In genomic region chr17:30000755-30001257, GRCh38 we compare ENCODE assay signal across 18 cellular contexts. TPM values are rescaled to one million over a fixed set of nuclear protein-coding genes. Genes with fewer than 3 reads are reported as not detected.
DNase-seq lines count a peak whose midpoint lies in the region; ATAC-seq, FAIRE-seq and TF ChIP-seq lines count a peak whose summit lies in the region.
"Had no signal": no experiment of that assay in that cellular context is flagged by ENCODE, and none has a peak within 500 bp of the region (broad histone marks: within the 10 kb centered on the region; RNA-seq: fewer than 3 reads in every experiment).

No MANE protein-coding gene starts in this region.

- H3K4me3 Mint-ChIP-seq in activated T-cell treated with anti-CD3 and anti-CD28 coated beads, Interleukin-2, amount 50 U/mL, for 4 hours, result peak overlapping the region; percentile 11
- H3K4me3 Mint-ChIP-seq in CD14-positive monocyte, result no peak overlapping the region

- no peak for FAIRE-seq in bronchial epithelial cell (lab: Jason Lieb, UNC)
- FAIRE-seq in GM12891 (lab: Jason Lieb, UNC), result no peak
- FAIRE-seq: endometrium had no signal

- TF ChIP-seq CTCF in KMS-11 (conservative IDR thresholded peaks at IDR 0.05; ENCODE audit: low read depth, low read length), result no peak
- no peak for TF ChIP-seq CTCF in bronchial epithelial cell (IDR thresholded peaks at IDR 0.05; ENCODE audit: insufficient read depth, low read length, severe bottlenecking)
- TF ChIP-seq CTCF in CD14-positive monocyte (IDR thresholded peaks at IDR 0.05), result no peak

- H3K9ac ChIP-seq in KMS-11, result no peak overlapping the region
- no peak overlapping the region for H3K9ac ChIP-seq in skeletal muscle satellite cell (ENCODE audit: low read depth, low read length)

- no peaks in the 10 kb centered on the region for H3K27me3 Mint-ChIP-seq in activated T-cell treated with anti-CD3 and anti-CD28 coated beads, Interleukin-2, amount 50 U/mL, for 4 hours (ENCODE audit: low read depth)
- peaks cover 0 to 1% (median 0%) of the 10 kb centered on the region in 3 donors for H3K27me3 Mint-ChIP-seq in CD14-positive monocyte (ENCODE audit: low read depth in 3 of 3)

- no peak for TF ChIP-seq POLR2A in GM12891 (IDR thresholded peaks at IDR 0.05; ENCODE audit: low read depth, low read length)

- H3K36me3 Mint-ChIP-seq in activated T-cell treated with anti-CD3 and anti-CD28 coated beads, Interleukin-2, amount 50 U/mL, for 4 hours (ENCODE audit: insufficient read depth), result no peaks in the 10 kb centered on the region
- no peaks in the 10 kb centered on the region for H3K36me3 Mint-ChIP-seq in CD14-positive monocyte

- no peak overlapping the region for H3K27ac Mint-ChIP-seq in CD14-positive monocyte

- no peaks in the 10 kb centered on the region for H3K9me3 Mint-ChIP-seq in activated T-cell treated with anti-CD3 and anti-CD28 coated beads, Interleukin-2, amount 50 U/mL, for 4 hours
- H3K9me3 Mint-ChIP-seq in CD14-positive monocyte, result no peaks in the 10 kb centered on the region

- H3K4me1 Mint-ChIP-seq in activated T-cell treated with anti-CD3 and anti-CD28 coated beads, Interleukin-2, amount 50 U/mL, for 4 hours (ENCODE audit: low read depth), result peaks cover 13% of the 10 kb centered on the region
- H3K4me1 Mint-ChIP-seq in CD14-positive monocyte, result no peaks in the 10 kb centered on the region

- ATAC-seq in activated T-cell treated with anti-CD3 and anti-CD28 coated beads, Interleukin-2, amount 50 U/mL, for 4 hours, result no peak
- ATAC-seq in HG03342 (IDR thresholded peaks at IDR 0.05; ENCODE audit: unreplicated experiment), result no peak
- ATAC-seq: foreskin keratinocyte, left ventricle myocardium superior had no signal

- H3K9me3 ChIP-seq in skeletal muscle satellite cell (replicated peaks; ENCODE audit: low read length), result no peaks in the 10 kb centered on the region
- H3K9me3 ChIP-seq: SJCRH30 had no signal

- DNase-seq in activated T-cell treated with anti-CD3 and anti-CD28 coated beads, Interleukin-2, amount 50 U/mL, for 4 hours, result no peak
- no peak for DNase-seq in activated T-cell treated with anti-CD3 and anti-CD28 coated beads for 4 hours
- peak; percentile 41 for DNase-seq in bronchial epithelial cell (ENCODE audit: low read depth)
- no peak for DNase-seq in GM12891 (ENCODE audit: insufficient read length, low spot score)
- no peak for DNase-seq in CD14-positive monocyte (ENCODE audit: low spot score)
- DNase-seq: COR-L47; H7; left ventricle myocardium superior; NCI-H1694 treated with DMSO at 0.1 percent for 48 hours; posterior cingulate gyrus; SJCRH30; stimulated activated naive CD4-positive, alpha-beta T cell; T-helper 9 cell had no signal

- no peaks in the 10 kb centered on the region for H3K27me3 ChIP-seq in KMS-11 (ENCODE audit: insufficient read depth, low read depth)
- H3K27me3 ChIP-seq in bronchial epithelial cell (ENCODE audit: control insufficient read depth, insufficient read depth, low read length), result no peaks in the 10 kb centered on the region
- H3K27me3 ChIP-seq in skeletal muscle satellite cell (ENCODE audit: control insufficient read depth, insufficient read depth, low read length), result no peaks in the 10 kb centered on the region
- H3K27me3 ChIP-seq: foreskin keratinocyte, SJCRH30 had no signal

- H3K4me1 ChIP-seq in KMS-11 (ENCODE audit: low read depth, poor library complexity, severe bottlenecking), result no peaks in the 10 kb centered on the region
- peaks cover 11% of the 10 kb centered on the region for H3K4me1 ChIP-seq in skeletal muscle satellite cell (ENCODE audit: control insufficient read depth, insufficient read depth, low read length)
- H3K4me1 ChIP-seq: foreskin keratinocyte, SJCRH30 had no signal

- no peaks in the 10 kb centered on the region for H3K79me2 ChIP-seq in KMS-11 (ENCODE audit: insufficient read depth, low read depth)

- H3K4me2 ChIP-seq in KMS-11, result peak overlapping the region; percentile 6; the same call in 1 of the 2 replicates
- H3K4me2 ChIP-seq in skeletal muscle satellite cell (ENCODE audit: low read length), result peak overlapping the region; percentile 15

- H3K36me3 ChIP-seq in KMS-11 (ENCODE audit: insufficient read depth) (no peaks in the 10 kb centered on the region), bronchial epithelial cell (ENCODE audit: control insufficient read depth, insufficient read depth, low read length) (no peaks in the 10 kb centered on the region), skeletal muscle satellite cell (ENCODE audit: insufficient read depth, low read length) (no peaks in the 10 kb centered on the region)
- H3K36me3 ChIP-seq: SJCRH30 had no signal

- intact Hi-C loops in CD14-positive monocyte (cut with micrococcal nuclease), result no loop called here

- no peak overlapping the region for H3K4me3 ChIP-seq in KMS-11 (IDR thresholded peaks at IDR 0.05; ENCODE audit: insufficient read depth, low read depth, low read length)
- H3K4me3 ChIP-seq in bronchial epithelial cell (ENCODE audit: low read depth, low read length), result no peak overlapping the region
- no peak overlapping the region for H3K4me3 ChIP-seq in skeletal muscle satellite cell (ENCODE audit: low read length)
- H3K4me3 ChIP-seq: SJCRH30 had no signal

- H3K27ac ChIP-seq in KMS-11, result no peak overlapping the region
- H3K27ac ChIP-seq: foreskin keratinocyte, SJCRH30 had no signal

- peak overlapping the region; percentile 3; the same call in 1 of the 2 replicates for H2AFZ ChIP-seq in KMS-11 (ENCODE audit: low read depth)

- H4K20me1 ChIP-seq in KMS-11 (ENCODE audit: insufficient read depth), result no peaks in the 10 kb centered on the region

TF ChIP-seq in GM12891, 5 proteins besides CTCF, POLR2A, EP300 and RAD21:
- TF ChIP-seq TAF1 (IDR thresholded peaks at IDR 0.05; ENCODE audit: low read depth, low read length), result no peak
- no peak for TF ChIP-seq POU2F2 (IDR thresholded peaks at IDR 0.05; ENCODE audit: low read depth, low read length)
- TF ChIP-seq SPI1 (IDR thresholded peaks at IDR 0.05; ENCODE audit: low read depth, low read length), result no peak
- no peak for TF ChIP-seq POLR2AphosphoS5 (IDR thresholded peaks at IDR 0.05; ENCODE audit: low read depth, low read length)
- no peak for TF ChIP-seq PAX5 (IDR thresholded peaks at IDR 0.05; ENCODE audit: insufficient read depth, low read length, severe bottlenecking)

RNA-seq across cellular contexts. Expression of gene EFCAB5, which starts 59.4 kb away (rescaled TPM):
- under 1 TPM in 2 of 3 donors, not detected in 1; 0.15 to 0.30 TPM for total RNA-seq in activated T-cell treated with anti-CD3 and anti-CD28 coated beads, Interleukin-2, amount 50 U/mL, for 4 hours
- 0.26 TPM in 1 of 2 replicates, not detected in the other for total RNA-seq in bronchial epithelial cell
- not detected in 2 replicates for total RNA-seq in skeletal muscle satellite cell (2012; rRNA removed)
- polyA plus RNA-seq in GM12891 (2012; ENCODE audit: low read depth, missing spikeins), result 0.21 TPM
- polyA plus RNA-seq in CD14-positive monocyte, result not detected
- total RNA-seq: H7, SJCRH30 had no signal
